1 cellular context compared by ENCODE assay signal in the genomic region with DNA sequence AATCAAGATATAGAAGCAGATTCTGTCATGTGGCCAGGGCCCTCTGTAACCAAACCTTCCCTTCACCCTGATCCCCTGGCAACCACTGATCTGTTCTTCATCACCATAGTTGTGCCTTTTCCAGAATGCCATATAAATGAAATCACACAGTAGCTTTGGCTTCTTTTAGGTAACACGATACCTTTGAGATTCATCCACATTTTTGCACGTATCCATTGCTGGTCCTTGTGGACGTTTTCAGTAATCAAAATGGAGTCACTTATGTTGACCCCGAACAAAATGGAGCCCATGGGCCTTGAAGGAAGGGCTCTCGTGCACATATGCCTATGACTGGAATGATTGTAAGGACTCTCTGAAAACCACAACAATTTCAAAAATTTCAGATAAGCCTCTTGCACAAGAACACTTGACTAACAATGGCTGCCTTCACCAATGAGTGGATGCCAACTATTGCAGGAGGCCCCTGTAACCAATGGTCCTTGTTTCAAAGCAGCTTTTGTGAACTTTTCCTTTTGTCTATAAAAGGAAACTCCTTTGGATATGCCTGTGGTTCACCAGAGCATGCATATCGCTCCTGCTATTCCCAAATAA.
TF ChIP-seq lines count a peak whose summit lies in the region.

No MANE protein-coding gene starts in this region.

TF ChIP-seq in HepG2, 621 proteins besides CTCF, POLR2A, EP300 and RAD21 (continued from another document and continues in another):
- TF ChIP-seq KIAA2018 (CRISPR knock-in tag; IDR thresholded peaks at IDR 0.05; ENCODE audit: borderline replicate concordance) (no peak), ZSCAN21 (CRISPR knock-in tag; IDR thresholded peaks at IDR 0.05; ENCODE audit: borderline replicate concordance) (no peak), ZNF674 (CRISPR knock-in tag; IDR thresholded peaks at IDR 0.05; ENCODE audit: low read depth) (no peak), MTF1 (CRISPR knock-in tag; IDR thresholded peaks at IDR 0.05) (no peak), GZF1 (CRISPR knock-in tag; IDR thresholded peaks at IDR 0.05) (no peak), ASH2L (IDR thresholded peaks at IDR 0.05; ENCODE audit: insufficient read length, low read depth, low read length) (peak; percentile 46), ZNF20 (CRISPR knock-in tag; IDR thresholded peaks at IDR 0.05) (no peak), CERS6 (CRISPR knock-in tag; IDR thresholded peaks at IDR 0.05) (no peak), MED8 (CRISPR knock-in tag; IDR thresholded peaks at IDR 0.05; ENCODE audit: insufficient replicate concordance) (no peak), BRD4 (CRISPR knock-in tag; IDR thresholded peaks at IDR 0.05) (no peak), NPAS2 (CRISPR knock-in tag; IDR thresholded peaks at IDR 0.05; ENCODE audit: borderline replicate concordance) (no peak), PAX8 (CRISPR knock-in tag; IDR thresholded peaks at IDR 0.05; ENCODE audit: borderline replicate concordance) (no peak), ZNF879 (CRISPR knock-in tag; IDR thresholded peaks at IDR 0.05) (no peak), YEATS4 (CRISPR knock-in tag; IDR thresholded peaks at IDR 0.05; ENCODE audit: borderline replicate concordance) (no peak), THAP11 (CRISPR knock-in tag; IDR thresholded peaks at IDR 0.05) (peak; percentile 66; the same call in 1 of the 2 replicates), ZNF143 (CRISPR knock-in tag; IDR thresholded peaks at IDR 0.05) (no peak), NFKB2 (CRISPR knock-in tag; IDR thresholded peaks at IDR 0.05; ENCODE audit: borderline replicate concordance) (no peak)
- TF ChIP-seq, protein P1, sequence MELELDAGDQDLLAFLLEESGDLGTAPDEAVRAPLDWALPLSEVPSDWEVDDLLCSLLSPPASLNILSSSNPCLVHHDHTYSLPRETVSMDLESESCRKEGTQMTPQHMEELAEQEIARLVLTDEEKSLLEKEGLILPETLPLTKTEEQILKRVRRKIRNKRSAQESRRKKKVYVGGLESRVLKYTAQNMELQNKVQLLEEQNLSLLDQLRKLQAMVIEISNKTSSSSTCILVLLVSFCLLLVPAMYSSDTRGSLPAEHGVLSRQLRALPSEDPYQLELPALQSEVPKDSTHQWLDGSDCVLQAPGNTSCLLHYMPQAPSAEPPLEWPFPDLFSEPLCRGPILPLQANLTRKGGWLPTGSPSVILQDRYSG (CRISPR knock-in tag; IDR thresholded peaks at IDR 0.05): no peak
- TF ChIP-seq, protein P2, sequence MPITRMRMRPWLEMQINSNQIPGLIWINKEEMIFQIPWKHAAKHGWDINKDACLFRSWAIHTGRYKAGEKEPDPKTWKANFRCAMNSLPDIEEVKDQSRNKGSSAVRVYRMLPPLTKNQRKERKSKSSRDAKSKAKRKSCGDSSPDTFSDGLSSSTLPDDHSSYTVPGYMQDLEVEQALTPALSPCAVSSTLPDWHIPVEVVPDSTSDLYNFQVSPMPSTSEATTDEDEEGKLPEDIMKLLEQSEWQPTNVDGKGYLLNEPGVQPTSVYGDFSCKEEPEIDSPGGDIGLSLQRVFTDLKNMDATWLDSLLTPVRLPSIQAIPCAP (CRISPR knock-in tag; IDR thresholded peaks at IDR 0.05; ENCODE audit: low read depth): no peak
- TF ChIP-seq, protein P3, sequence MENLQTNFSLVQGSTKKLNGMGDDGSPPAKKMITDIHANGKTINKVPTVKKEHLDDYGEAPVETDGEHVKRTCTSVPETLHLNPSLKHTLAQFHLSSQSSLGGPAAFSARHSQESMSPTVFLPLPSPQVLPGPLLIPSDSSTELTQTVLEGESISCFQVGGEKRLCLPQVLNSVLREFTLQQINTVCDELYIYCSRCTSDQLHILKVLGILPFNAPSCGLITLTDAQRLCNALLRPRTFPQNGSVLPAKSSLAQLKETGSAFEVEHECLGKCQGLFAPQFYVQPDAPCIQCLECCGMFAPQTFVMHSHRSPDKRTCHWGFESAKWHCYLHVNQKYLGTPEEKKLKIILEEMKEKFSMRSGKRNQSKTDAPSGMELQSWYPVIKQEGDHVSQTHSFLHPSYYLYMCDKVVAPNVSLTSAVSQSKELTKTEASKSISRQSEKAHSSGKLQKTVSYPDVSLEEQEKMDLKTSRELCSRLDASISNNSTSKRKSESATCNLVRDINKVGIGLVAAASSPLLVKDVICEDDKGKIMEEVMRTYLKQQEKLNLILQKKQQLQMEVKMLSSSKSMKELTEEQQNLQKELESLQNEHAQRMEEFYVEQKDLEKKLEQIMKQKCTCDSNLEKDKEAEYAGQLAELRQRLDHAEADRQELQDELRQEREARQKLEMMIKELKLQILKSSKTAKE (CRISPR knock-in tag; IDR thresholded peaks at IDR 0.05; ENCODE audit: borderline replicate concordance): no peak
- TF ChIP-seq, protein P4, sequence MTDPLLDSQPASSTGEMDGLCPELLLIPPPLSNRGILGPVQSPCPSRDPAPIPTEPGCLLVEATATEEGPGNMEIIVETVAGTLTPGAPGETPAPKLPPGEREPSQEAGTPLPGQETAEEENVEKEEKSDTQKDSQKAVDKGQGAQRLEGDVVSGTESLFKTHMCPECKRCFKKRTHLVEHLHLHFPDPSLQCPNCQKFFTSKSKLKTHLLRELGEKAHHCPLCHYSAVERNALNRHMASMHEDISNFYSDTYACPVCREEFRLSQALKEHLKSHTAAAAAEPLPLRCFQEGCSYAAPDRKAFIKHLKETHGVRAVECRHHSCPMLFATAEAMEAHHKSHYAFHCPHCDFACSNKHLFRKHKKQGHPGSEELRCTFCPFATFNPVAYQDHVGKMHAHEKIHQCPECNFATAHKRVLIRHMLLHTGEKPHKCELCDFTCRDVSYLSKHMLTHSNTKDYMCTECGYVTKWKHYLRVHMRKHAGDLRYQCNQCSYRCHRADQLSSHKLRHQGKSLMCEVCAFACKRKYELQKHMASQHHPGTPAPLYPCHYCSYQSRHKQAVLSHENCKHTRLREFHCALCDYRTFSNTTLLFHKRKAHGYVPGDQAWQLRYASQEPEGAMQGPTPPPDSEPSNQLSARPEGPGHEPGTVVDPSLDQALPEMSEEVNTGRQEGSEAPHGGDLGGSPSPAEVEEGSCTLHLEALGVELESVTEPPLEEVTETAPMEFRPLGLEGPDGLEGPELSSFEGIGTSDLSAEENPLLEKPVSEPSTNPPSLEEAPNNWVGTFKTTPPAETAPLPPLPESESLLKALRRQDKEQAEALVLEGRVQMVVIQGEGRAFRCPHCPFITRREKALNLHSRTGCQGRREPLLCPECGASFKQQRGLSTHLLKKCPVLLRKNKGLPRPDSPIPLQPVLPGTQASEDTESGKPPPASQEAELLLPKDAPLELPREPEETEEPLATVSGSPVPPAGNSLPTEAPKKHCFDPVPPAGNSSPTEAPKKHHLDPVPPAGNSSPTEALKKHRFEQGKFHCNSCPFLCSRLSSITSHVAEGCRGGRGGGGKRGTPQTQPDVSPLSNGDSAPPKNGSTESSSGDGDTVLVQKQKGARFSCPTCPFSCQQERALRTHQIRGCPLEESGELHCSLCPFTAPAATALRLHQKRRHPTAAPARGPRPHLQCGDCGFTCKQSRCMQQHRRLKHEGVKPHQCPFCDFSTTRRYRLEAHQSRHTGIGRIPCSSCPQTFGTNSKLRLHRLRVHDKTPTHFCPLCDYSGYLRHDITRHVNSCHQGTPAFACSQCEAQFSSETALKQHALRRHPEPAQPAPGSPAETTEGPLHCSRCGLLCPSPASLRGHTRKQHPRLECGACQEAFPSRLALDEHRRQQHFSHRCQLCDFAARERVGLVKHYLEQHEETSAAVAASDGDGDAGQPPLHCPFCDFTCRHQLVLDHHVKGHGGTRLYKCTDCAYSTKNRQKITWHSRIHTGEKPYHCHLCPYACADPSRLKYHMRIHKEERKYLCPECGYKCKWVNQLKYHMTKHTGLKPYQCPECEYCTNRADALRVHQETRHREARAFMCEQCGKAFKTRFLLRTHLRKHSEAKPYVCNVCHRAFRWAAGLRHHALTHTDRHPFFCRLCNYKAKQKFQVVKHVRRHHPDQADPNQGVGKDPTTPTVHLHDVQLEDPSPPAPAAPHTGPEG (CRISPR knock-in tag; IDR thresholded peaks at IDR 0.05): no peak
